8 cellular contexts compared by ENCODE assay signal in the genomic region with DNA sequence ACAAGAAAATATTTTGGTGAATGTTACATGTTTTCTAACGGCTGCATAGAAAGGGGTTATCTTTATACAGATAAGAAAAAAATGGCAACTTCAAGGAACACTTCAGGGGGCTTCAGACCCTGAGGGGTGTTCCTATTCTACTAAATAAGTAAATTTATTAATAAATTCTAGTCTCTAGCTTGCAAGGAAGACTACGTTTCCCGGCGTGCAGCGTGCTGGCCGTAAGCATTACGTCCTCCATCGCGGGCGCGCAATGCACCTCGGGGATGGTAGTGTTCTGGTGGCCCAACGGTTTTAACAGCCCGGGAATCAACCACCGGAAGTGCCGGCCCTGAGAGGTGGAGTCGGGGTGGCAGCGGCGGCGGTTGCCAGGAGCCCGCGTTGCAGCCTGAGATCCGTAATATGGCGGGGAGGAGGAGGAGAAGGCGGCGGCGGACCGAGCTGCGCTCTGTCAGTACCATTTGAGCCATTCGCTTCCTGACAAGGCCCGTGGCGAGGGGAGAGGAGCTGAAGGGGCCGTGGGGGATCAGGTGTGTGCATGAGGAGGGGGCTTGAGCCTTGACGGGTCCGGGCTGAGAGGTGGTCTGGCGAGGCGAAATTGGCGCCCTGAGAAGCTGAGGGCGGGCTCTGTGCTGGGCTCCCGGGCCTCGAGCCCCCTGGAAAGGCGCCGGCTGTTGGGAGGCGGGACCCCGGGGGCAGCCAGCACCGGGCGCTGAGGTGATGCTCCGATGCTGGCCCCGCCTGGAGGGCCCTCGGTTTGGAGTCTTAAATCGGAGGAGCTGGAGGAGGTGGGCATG.
DNase-seq lines count a peak whose midpoint lies in the region; ATAC-seq lines count a peak whose summit lies in the region.

A gene with protein sequence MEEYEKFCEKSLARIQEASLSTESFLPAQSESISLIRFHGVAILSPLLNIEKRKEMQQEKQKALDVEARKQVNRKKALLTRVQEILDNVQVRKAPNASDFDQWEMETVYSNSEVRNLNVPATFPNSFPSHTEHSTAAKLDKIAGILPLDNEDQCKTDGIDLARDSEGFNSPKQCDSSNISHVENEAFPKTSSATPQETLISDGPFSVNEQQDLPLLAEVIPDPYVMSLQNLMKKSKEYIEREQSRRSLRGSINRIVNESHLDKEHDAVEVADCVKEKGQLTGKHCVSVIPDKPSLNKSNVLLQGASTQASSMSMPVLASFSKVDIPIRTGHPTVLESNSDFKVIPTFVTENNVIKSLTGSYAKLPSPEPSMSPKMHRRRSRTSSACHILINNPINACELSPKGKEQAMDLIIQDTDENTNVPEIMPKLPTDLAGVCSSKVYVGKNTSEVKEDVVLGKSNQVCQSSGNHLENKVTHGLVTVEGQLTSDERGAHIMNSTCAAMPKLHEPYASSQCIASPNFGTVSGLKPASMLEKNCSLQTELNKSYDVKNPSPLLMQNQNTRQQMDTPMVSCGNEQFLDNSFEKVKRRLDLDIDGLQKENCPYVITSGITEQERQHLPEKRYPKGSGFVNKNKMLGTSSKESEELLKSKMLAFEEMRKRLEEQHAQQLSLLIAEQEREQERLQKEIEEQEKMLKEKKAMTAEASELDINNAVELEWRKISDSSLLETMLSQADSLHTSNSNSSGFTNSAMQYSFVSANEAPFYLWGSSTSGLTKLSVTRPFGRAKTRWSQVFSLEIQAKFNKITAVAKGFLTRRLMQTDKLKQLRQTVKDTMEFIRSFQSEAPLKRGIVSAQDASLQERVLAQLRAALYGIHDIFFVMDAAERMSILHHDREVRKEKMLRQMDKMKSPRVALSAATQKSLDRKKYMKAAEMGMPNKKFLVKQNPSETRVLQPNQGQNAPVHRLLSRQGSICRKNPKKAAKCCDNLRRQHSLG (plus strand): TSS at position 384 of the 797 bp plus-strand sequence. CDS start 3,940 bp downstream, outside the sequence.

- ATAC-seq in GM19025 (IDR thresholded peaks at IDR 0.05; ENCODE audit: low read depth, unreplicated experiment) = peak; percentile 61
- ATAC-seq in HG03280 (IDR thresholded peaks at IDR 0.05; ENCODE audit: unreplicated experiment) = peak; percentile 70

- DNase-seq in AG08396 (ENCODE audit: low spot score) = peak; percentile 96
- peak; percentile 92 for DNase-seq in NCI-H345 treated with DMSO at 0.1 percent for 48 hours (lab: John Stamatoyannopoulos, UW; ENCODE audit: unreplicated experiment)
- peak; percentile 86 to 90 (median 88) for DNase-seq in activated CD4-positive, CD25-positive, alpha-beta regulatory T cell (lab: John Stamatoyannopoulos, UW)
- DNase-seq in central memory CD4-positive, alpha-beta T cell = peak; percentile 95
- peak; percentile 98 for DNase-seq in inferior parietal cortex (ENCODE audit: extremely low spot score)
- peak; percentile 90 for DNase-seq in smooth muscle cell of the brain vasculature (ENCODE audit: low read depth, low spot score)

Comparison
In these comparisons a context has a peak if more than half of its experiments do, and no peak if none do; other contexts are left out.
1. Peak in every context shown above with its lines: DNase-seq and ATAC-seq.